ENCODE assay signal across 8 cellular contexts in genomic region chr1:151398691-151399065, GRCh38. TPM values are rescaled to one million over a fixed set of nuclear protein-coding genes. Genes with fewer than 3 reads are reported as not detected.
DNase-seq lines count a peak whose midpoint lies in the region; ATAC-seq, FAIRE-seq and TF ChIP-seq lines count a peak whose summit lies in the region.

No MANE protein-coding gene starts in this region.

- peak overlapping the region; percentile 85 for H3K4me2 ChIP-seq in SK-N-SH

- H3K9ac ChIP-seq in SK-N-SH: peak overlapping the region; percentile 95; the same call in 1 of the 2 replicates

- no peaks in the 10 kb centered on the region for H3K9me2 ChIP-seq in SK-N-SH

- intact Hi-C loops in stomach (cut with DNase I; ENCODE audit: low total_unique reads): no loop called here

- H3K9me3 ChIP-seq in SK-N-SH (no peaks in the 10 kb centered on the region), WERI-Rb-1 (ENCODE audit: severe bottlenecking) (peaks cover 7% of the 10 kb centered on the region), stomach (no peaks in the 10 kb centered on the region)

- H3F3A ChIP-seq in SK-N-SH (replicated peaks; ENCODE audit: insufficient read depth): peaks cover 28% of the 10 kb centered on the region

- WGBS in SK-N-SH (ENCODE audit: low lambda C conversion rate): 74% methylated on average over 14 of the region's 14 CpGs
- 72 to 79% (median 74%) methylated on average over 14 of the region's 14 CpGs for WGBS in stomach, 5 donors

- H4K20me1 ChIP-seq in SK-N-SH (ENCODE audit: insufficient read depth): peaks cover 4% of the 10 kb centered on the region

- peaks cover 31% of the 10 kb centered on the region for H3K79me2 ChIP-seq in SK-N-SH (ENCODE audit: insufficient read depth)

- DNase-seq in SK-N-SH (no peak), WERI-Rb-1 (peak; percentile 46), foreskin keratinocyte (no peak), stomach (no peak), urothelium cell line (ENCODE audit: low spot score) (no peak)

- peaks cover 31 to 34% of the 10 kb centered on the region in 2 experiments for H3K36me3 ChIP-seq in SK-N-SH (replicated peaks in 1 of 2; ENCODE audit: control insufficient read depth in 1 of 2, insufficient read depth in 2 of 2, low read length in 1 of 2)
- peaks cover 43% of the 10 kb centered on the region for H3K36me3 ChIP-seq in WERI-Rb-1
- H3K36me3 ChIP-seq in stomach: peaks cover 24 to 34% (median 33%) of the 10 kb centered on the region in 4 donors

- POLR2A ChIA-PET in SK-N-SH (lab: Yijun Ruan, JAX): interaction anchor here (0.8 to 1.6 kb wide), 4 partner anchors 14 to 51 kb away, joined by 3 to 4 read pairs (median 3); partner anchors contain the start of gene RFX5

- CTCF ChIA-PET in SK-N-SH (lab: Yijun Ruan, JAX): interaction anchor here (0.5 to 2.5 kb wide), 9 partner anchors 9 to 181 kb away, joined by 3 to 17 read pairs (median 3); no protein-coding TSS in a partner anchor

- TF ChIP-seq CTCF in SK-N-SH (IDR thresholded peaks at IDR 0.05) (no peak), WERI-Rb-1 (IDR thresholded peaks at IDR 0.05; ENCODE audit: low read depth, low read length) (no peak), foreskin keratinocyte (conservative IDR thresholded peaks at IDR 0.05) (no peak), stomach (IDR thresholded peaks at IDR 0.05) (no peak)

- peak overlapping the region; percentile 73 for H2AFZ ChIP-seq in SK-N-SH (ENCODE audit: low read depth)

- H3K4me3 ChIP-seq in SK-N-SH (ENCODE audit: low read depth in 2 of 2, low read length in 1 of 2): peak overlapping the region; percentile 84 to 90
- peak overlapping the region; percentile 79 for H3K4me3 ChIP-seq in WERI-Rb-1 (ENCODE audit: low read depth, low read length)
- peak overlapping the region; percentile 85 to 95 (median 90) for H3K4me3 ChIP-seq in stomach

- ATAC-seq in SK-N-SH treated with all-trans-retinoic acid at 6 μM for 48 hours (no peak), foreskin keratinocyte (no peak), HG03135 (IDR thresholded peaks at IDR 0.05; ENCODE audit: unreplicated experiment) (no peak), HG02678 (IDR thresholded peaks at IDR 0.05; ENCODE audit: unreplicated experiment) (no peak)

- TF ChIP-seq RAD21 in SK-N-SH (IDR thresholded peaks at IDR 0.05; ENCODE audit: low read length): no peak

- no peak for TF ChIP-seq EP300 in SK-N-SH (IDR thresholded peaks at IDR 0.05; ENCODE audit: borderline replicate concordance in 1 of 2, low read depth in 1 of 2, low read length in 1 of 2)
- no peak for TF ChIP-seq EP300 in stomach (IDR thresholded peaks at IDR 0.05)

- FAIRE-seq in urothelium cell line (lab: Jason Lieb, UNC): no peak

- no peak for TF ChIP-seq POLR2A in stomach (IDR thresholded peaks at IDR 0.05)

- peaks cover 11 to 12% of the 10 kb centered on the region in 2 experiments; a peak in 3 of 4 replicates for H3K4me1 ChIP-seq in SK-N-SH (ENCODE audit: control insufficient read depth in 1 of 2, insufficient read depth in 2 of 2, low read depth in 1 of 2, low read length in 1 of 2)
- peaks cover 3% of the 10 kb centered on the region for H3K4me1 ChIP-seq in foreskin keratinocyte
- peaks cover 14 to 25% (median 17%) of the 10 kb centered on the region in 4 donors for H3K4me1 ChIP-seq in stomach

- H3K27me3 ChIP-seq in SK-N-SH (ENCODE audit: insufficient read depth) (no peaks in the 10 kb centered on the region), WERI-Rb-1 (ENCODE audit: insufficient read depth, low read depth, severe bottlenecking) (no peaks in the 10 kb centered on the region), foreskin keratinocyte (no peaks in the 10 kb centered on the region), stomach (no peaks in the 10 kb centered on the region)

- H3K27ac ChIP-seq in SK-N-SH (ENCODE audit: low read depth in 2 of 2, low read length in 1 of 2): peak overlapping the region in 1 of 2 experiments; percentile 83; a peak in 2 of 4 replicates
- peak overlapping the region; percentile 81 for H3K27ac ChIP-seq in WERI-Rb-1
- H3K27ac ChIP-seq in foreskin keratinocyte: peak overlapping the region; percentile 91
- peak overlapping the region in 4 of 5 donors; percentile 94 to 95 (median 94) for H3K27ac ChIP-seq in stomach

TF ChIP-seq in SK-N-SH, 30 proteins besides CTCF, POLR2A, EP300 and RAD21:
- no peak for TF ChIP-seq TEAD4 (IDR thresholded peaks at IDR 0.05; ENCODE audit: borderline replicate concordance, insufficient read depth)
- TF ChIP-seq TCF12 (IDR thresholded peaks at IDR 0.05): no peak
- TF ChIP-seq FOXJ3 (CRISPR knock-in tag; IDR thresholded peaks at IDR 0.05): no peak
- no peak for TF ChIP-seq YY1 (IDR thresholded peaks at IDR 0.05; ENCODE audit: low read depth)

TF ChIP-seq in SK-N-SH treated with all-trans-retinoic acid at 6 μM for 48 hours, 23 proteins besides CTCF, POLR2A, EP300 and RAD21 (continues in another document):
- no peak for TF ChIP-seq SNAI2 (CRISPR knock-in tag; IDR thresholded peaks at IDR 0.05)
- no peak for TF ChIP-seq ZC3H10 (CRISPR knock-in tag; IDR thresholded peaks at IDR 0.05)
- no peak for TF ChIP-seq BACH2 (CRISPR knock-in tag; IDR thresholded peaks at IDR 0.05; ENCODE audit: borderline replicate concordance)
- TF ChIP-seq, protein P1, sequence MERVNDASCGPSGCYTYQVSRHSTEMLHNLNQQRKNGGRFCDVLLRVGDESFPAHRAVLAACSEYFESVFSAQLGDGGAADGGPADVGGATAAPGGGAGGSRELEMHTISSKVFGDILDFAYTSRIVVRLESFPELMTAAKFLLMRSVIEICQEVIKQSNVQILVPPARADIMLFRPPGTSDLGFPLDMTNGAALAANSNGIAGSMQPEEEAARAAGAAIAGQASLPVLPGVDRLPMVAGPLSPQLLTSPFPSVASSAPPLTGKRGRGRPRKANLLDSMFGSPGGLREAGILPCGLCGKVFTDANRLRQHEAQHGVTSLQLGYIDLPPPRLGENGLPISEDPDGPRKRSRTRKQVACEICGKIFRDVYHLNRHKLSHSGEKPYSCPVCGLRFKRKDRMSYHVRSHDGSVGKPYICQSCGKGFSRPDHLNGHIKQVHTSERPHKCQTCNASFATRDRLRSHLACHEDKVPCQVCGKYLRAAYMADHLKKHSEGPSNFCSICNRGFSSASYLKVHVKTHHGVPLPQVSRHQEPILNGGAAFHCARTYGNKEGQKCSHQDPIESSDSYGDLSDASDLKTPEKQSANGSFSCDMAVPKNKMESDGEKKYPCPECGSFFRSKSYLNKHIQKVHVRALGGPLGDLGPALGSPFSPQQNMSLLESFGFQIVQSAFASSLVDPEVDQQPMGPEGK (CRISPR knock-in tag; IDR thresholded peaks at IDR 0.05; ENCODE audit: borderline replicate concordance): no peak
- no peak for TF ChIP-seq ZFP30 (CRISPR knock-in tag; IDR thresholded peaks at IDR 0.05)
- no peak for TF ChIP-seq ZFP3 (CRISPR knock-in tag; IDR thresholded peaks at IDR 0.05)
- no peak for TF ChIP-seq ZNF70 (CRISPR knock-in tag; IDR thresholded peaks at IDR 0.05)
- TF ChIP-seq RARB (CRISPR knock-in tag; IDR thresholded peaks at IDR 0.05): no peak
- no peak for TF ChIP-seq ARNTL (CRISPR knock-in tag; IDR thresholded peaks at IDR 0.05; ENCODE audit: borderline replicate concordance, low read depth)
- TF ChIP-seq, protein P2, sequence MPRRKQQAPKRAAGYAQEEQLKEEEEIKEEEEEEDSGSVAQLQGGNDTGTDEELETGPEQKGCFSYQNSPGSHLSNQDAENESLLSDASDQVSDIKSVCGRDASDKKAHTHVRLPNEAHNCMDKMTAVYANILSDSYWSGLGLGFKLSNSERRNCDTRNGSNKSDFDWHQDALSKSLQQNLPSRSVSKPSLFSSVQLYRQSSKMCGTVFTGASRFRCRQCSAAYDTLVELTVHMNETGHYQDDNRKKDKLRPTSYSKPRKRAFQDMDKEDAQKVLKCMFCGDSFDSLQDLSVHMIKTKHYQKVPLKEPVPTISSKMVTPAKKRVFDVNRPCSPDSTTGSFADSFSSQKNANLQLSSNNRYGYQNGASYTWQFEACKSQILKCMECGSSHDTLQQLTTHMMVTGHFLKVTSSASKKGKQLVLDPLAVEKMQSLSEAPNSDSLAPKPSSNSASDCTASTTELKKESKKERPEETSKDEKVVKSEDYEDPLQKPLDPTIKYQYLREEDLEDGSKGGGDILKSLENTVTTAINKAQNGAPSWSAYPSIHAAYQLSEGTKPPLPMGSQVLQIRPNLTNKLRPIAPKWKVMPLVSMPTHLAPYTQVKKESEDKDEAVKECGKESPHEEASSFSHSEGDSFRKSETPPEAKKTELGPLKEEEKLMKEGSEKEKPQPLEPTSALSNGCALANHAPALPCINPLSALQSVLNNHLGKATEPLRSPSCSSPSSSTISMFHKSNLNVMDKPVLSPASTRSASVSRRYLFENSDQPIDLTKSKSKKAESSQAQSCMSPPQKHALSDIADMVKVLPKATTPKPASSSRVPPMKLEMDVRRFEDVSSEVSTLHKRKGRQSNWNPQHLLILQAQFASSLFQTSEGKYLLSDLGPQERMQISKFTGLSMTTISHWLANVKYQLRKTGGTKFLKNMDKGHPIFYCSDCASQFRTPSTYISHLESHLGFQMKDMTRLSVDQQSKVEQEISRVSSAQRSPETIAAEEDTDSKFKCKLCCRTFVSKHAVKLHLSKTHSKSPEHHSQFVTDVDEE (CRISPR knock-in tag; IDR thresholded peaks at IDR 0.05): no peak
- TF ChIP-seq ISL1 (CRISPR knock-in tag; IDR thresholded peaks at IDR 0.05): no peak

RNA-seq across cellular contexts. Expression of gene PSMB4, which starts 0.7 kb away (rescaled TPM):
- polyA plus RNA-seq in SK-N-SH (2012; rRNA removed) (716 and 754 TPM in 2 replicates), foreskin keratinocyte (392 and 412 TPM in 2 replicates), stomach (100 to 1,000 TPM; 314 to 358 (median 329) TPM)
- polyA plus RNA-seq in SK-N-SH (2012; cell fraction: cytosol; rRNA removed): 531 and 586 TPM in 2 replicates
- 941 and 989 TPM in 2 replicates for polyA plus RNA-seq in SK-N-SH (2012; cell fraction: nucleus; rRNA removed)
- total RNA-seq in foreskin keratinocyte (318 and 323 TPM in 2 replicates), stomach (100 to 1,000 TPM; 111 to 258 (median 166) TPM)

RNA-seq across cellular contexts. Expression of gene SELENBP1, which starts 26.2 kb away (rescaled TPM):
- polyA plus RNA-seq in SK-N-SH (2012; rRNA removed) (0.11 and 0.16 TPM in 2 replicates), foreskin keratinocyte (2.0 and 3.3 TPM in 2 replicates), stomach (100 to 1,000 TPM; 102 to 153 (median 117) TPM)
- polyA plus RNA-seq in SK-N-SH (2012; cell fraction: cytosol; rRNA removed): 0.12 and 0.17 TPM in 2 replicates
- 0.30 and 0.35 TPM in 2 replicates for polyA plus RNA-seq in SK-N-SH (2012; cell fraction: nucleus; rRNA removed)
- total RNA-seq in foreskin keratinocyte (1.6 and 2.6 TPM in 2 replicates), stomach (100 to 1,000 TPM in 4 of 5 donors, 10 to 100 TPM in 1; 68.8 to 661 (median 281) TPM)

RNA-seq across cellular contexts. Expression of gene RFX5, which starts 51.6 kb away (rescaled TPM):
- 29.1 and 49.0 TPM in 2 replicates for polyA plus RNA-seq in SK-N-SH (2012; rRNA removed)
- polyA plus RNA-seq in SK-N-SH (2012; cell fraction: cytosol; rRNA removed): 31.1 and 32.7 TPM in 2 replicates
- polyA plus RNA-seq in SK-N-SH (2012; cell fraction: nucleus; rRNA removed): 70.3 and 111 TPM in 2 replicates
- total RNA-seq in foreskin keratinocyte: 29.2 and 38.4 TPM in 2 replicates
- polyA plus RNA-seq in foreskin keratinocyte: 14.5 and 14.6 TPM in 2 replicates
- total RNA-seq in stomach: 100 to 1,000 TPM in 1 of 5 donors, 10 to 100 TPM in 4; 20.4 to 117 (median 39.1) TPM
- polyA plus RNA-seq in stomach: 10 to 100 TPM in 2 of 3 donors, 1 to 10 TPM in 1; 9.9 to 19.4 (median 14.2) TPM

Comparison
In these comparisons a context has a peak if more than half of its experiments do, and no peak if none do; other contexts are left out.
1. RNA of gene SELENBP1, which starts 26.2 kb away (polyA plus RNA-seq): 102 to 153 TPM in stomach; 2.0 to 3.3 TPM in foreskin keratinocyte and 0.11 to 0.35 TPM in SK-N-SH; every median in the first group is over 10 times any median in the second.
2. Peak in every context shown above with its lines, with median percentiles within 50 percentile points of each other: H3K4me3 ChIP-seq.